8 cellular contexts compared by ENCODE assay signal in genomic region chr3:108588616-108589015, GRCh38. TPM values are rescaled to one million over a fixed set of nuclear protein-coding genes. Genes with fewer than 3 reads are reported as not detected.
DNase-seq lines count a peak whose midpoint lies in the region; ATAC-seq, FAIRE-seq and TF ChIP-seq lines count a peak whose summit lies in the region.

No MANE protein-coding gene starts in this region.

- FAIRE-seq in D721Med (lab: Jason Lieb, UNC): no peak

- peak overlapping the region; percentile 94 for H3K9ac ChIP-seq in NT2/D1 (ENCODE audit: insufficient read length, low read depth)

- H3K27me3 Mint-ChIP-seq in effector memory CD8-positive, alpha-beta T cell: no peaks in the 10 kb centered on the region
- H3K27me3 Mint-ChIP-seq in osteocyte (ENCODE audit: unreplicated experiment): no peaks in the 10 kb centered on the region

- H3K4me3 ChIP-seq in NT2/D1 (ENCODE audit: insufficient read length, low read depth): peak overlapping the region; percentile 93

- peaks cover 29% of the 10 kb centered on the region for H3K36me3 ChIP-seq in NT2/D1 (ENCODE audit: insufficient read depth, insufficient read length, low read length)

- no peaks in the 10 kb centered on the region for H3K4me1 ChIP-seq in NT2/D1 (ENCODE audit: insufficient read depth, insufficient read length)

- H3K9me3 Mint-ChIP-seq in effector memory CD8-positive, alpha-beta T cell: no peaks in the 10 kb centered on the region
- no peaks in the 10 kb centered on the region for H3K9me3 Mint-ChIP-seq in osteocyte (ENCODE audit: unreplicated experiment)

- H3K4me3 Mint-ChIP-seq in effector memory CD8-positive, alpha-beta T cell: peak overlapping the region; percentile 95 to 97
- peak overlapping the region; percentile 99 for H3K4me3 Mint-ChIP-seq in osteocyte (ENCODE audit: unreplicated experiment)

- peak overlapping the region; percentile 99 to 100 for H3K27ac Mint-ChIP-seq in effector memory CD8-positive, alpha-beta T cell
- H3K27ac Mint-ChIP-seq in osteocyte (ENCODE audit: unreplicated experiment): peak overlapping the region; percentile 100

- H3K36me3 Mint-ChIP-seq in effector memory CD8-positive, alpha-beta T cell (ENCODE audit: insufficient read depth): peaks cover 18% of the 10 kb centered on the region
- H3K36me3 Mint-ChIP-seq in osteocyte (ENCODE audit: unreplicated experiment): no peaks in the 10 kb centered on the region

- H3K27me3 ChIP-seq in NT2/D1 (ENCODE audit: insufficient read depth, insufficient read length): no peaks in the 10 kb centered on the region

- no peaks in the 10 kb centered on the region for H3K9me3 ChIP-seq in NT2/D1 (ENCODE audit: insufficient read depth, low read length)

- DNase-seq in GF-D8 (lab: John Stamatoyannopoulos, UW) (peak; percentile 23), NT2/D1 (ENCODE audit: low read depth, low spot score) (no peak), osteocyte (ENCODE audit: extremely low spot score, unreplicated experiment) (no peak), HK-2 (ENCODE audit: unreplicated experiment) (no peak), D721Med (ENCODE audit: insufficient read length, low spot score) (no peak), SHP77 (lab: John Stamatoyannopoulos, UW) (no peak), 8988T (no peak)
- no peak for DNase-seq in effector memory CD8-positive, alpha-beta T cell

- H3K4me1 Mint-ChIP-seq in effector memory CD8-positive, alpha-beta T cell (ENCODE audit: low read depth in 2 of 2): peaks cover 17 to 34% of the 10 kb centered on the region in 2 donors
- peaks cover 45% of the 10 kb centered on the region for H3K4me1 Mint-ChIP-seq in osteocyte (ENCODE audit: unreplicated experiment)

- no peak for ATAC-seq in effector memory CD8-positive, alpha-beta T cell (replicated peaks)

- TF ChIP-seq CTCF in osteocyte (IDR thresholded peaks at IDR 0.05): no peak
- TF ChIP-seq CTCF in D721Med (IDR thresholded peaks at IDR 0.05; ENCODE audit: insufficient read depth, missing control alignments): no peak

RNA-seq across cellular contexts. Expression of gene CIP2A, which starts 0.6 kb away (rescaled TPM):
- 9.0 and 10.2 TPM in 2 replicates for total RNA-seq in osteocyte

RNA-seq across cellular contexts. Expression of gene DZIP3, which starts 0.9 kb away (rescaled TPM):
- 9.0 and 11.2 TPM in 2 replicates for total RNA-seq in osteocyte
